In the genomic region with DNA sequence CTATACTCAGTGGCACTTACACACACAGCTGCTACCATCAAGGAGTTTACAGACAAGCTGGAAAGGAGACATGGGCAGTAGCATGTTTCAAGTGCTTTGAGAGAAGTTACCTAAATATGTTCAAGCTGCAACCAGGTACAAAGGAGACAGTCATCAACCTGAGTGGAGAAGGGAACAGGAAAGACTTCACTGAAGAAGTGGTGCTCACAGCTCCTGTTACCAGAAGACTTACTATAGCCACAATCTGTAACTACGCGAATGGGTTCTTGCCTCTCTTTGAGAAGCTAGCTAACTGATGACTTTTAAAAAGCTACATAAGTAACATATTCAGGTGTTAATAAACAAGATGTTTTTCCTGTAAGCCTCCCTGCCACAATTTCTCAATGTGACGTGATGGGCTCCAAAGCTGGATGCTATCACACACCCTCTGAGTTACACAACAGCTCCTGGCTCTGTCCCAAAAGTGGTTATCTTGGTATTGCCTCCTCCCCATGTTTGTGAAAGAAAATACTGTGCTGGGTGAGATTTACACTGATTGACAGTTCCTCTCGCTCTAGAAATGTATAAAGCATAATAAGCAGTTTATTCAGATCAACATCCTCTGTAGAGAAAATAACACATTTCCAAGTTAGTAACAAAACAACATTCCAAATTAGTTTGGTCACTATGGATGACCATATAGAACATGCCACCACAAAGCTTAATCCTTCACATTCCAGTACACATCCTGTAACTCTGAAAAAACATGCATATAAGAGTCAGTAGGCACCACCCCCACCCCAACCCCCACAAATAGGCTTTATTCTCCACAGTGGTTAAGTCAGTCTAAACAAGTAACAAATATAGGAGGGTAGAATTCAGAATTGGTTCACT, we compare ENCODE assay signal across 9 cellular contexts.
DNase-seq lines count a peak whose midpoint lies in the region; TF ChIP-seq lines count a peak whose summit lies in the region.
"Had no signal": no experiment of that assay in that cellular context is flagged by ENCODE, and none has a peak within 500 bp of the region (broad histone marks: within the 10 kb centered on the region; RNA-seq: fewer than 3 reads in every experiment).

No MANE protein-coding gene starts in this region.

- H3K27ac Mint-ChIP-seq in progenitor cell of endocrine pancreas: no peak overlapping the region

- TF ChIP-seq CTCF in fibroblast of villous mesenchyme (IDR thresholded peaks at IDR 0.05; ENCODE audit: insufficient read depth, low read depth, low read length) (no peak), GM20000 (IDR thresholded peaks at IDR 0.05; ENCODE audit: extremely low read depth, missing control alignments) (no peak), progenitor cell of endocrine pancreas (IDR thresholded peaks at IDR 0.05; ENCODE audit: unreplicated experiment) (no peak)

- H3K9me3 Mint-ChIP-seq in progenitor cell of endocrine pancreas (ENCODE audit: low read depth): peaks cover 3% of the 10 kb centered on the region

- no peak overlapping the region for H3K4me3 Mint-ChIP-seq in progenitor cell of endocrine pancreas (ENCODE audit: low read depth)

- peak; percentile 72 for DNase-seq in GM04504 (ENCODE audit: low read depth)
- peak; percentile 81 for DNase-seq in RPMI7951 (ENCODE audit: low read depth)
- DNase-seq in fibroblast of villous mesenchyme (ENCODE audit: low read depth): peak; percentile 90
- DNase-seq in pons (ENCODE audit: low spot score): peak; percentile 39
- DNase-seq in GM20000 (ENCODE audit: low spot score): no peak
- no peak for DNase-seq in NCI-H1436 (lab: John Stamatoyannopoulos, UW)
- DNase-seq in progenitor cell of endocrine pancreas (ENCODE audit: low spot score, unreplicated experiment): no peak
- DNase-seq in NCI-H446 (lab: John Stamatoyannopoulos, UW): no peak
- DNase-seq: GOT3 had no signal

- no peak overlapping the region for H3K4me3 ChIP-seq in fibroblast of villous mesenchyme (ENCODE audit: low read depth, low read length)

- peaks cover 11% of the 10 kb centered on the region for H3K4me1 Mint-ChIP-seq in progenitor cell of endocrine pancreas (ENCODE audit: low read depth)

- H3K27me3 Mint-ChIP-seq in progenitor cell of endocrine pancreas: no peaks in the 10 kb centered on the region

- peaks cover 4% of the 10 kb centered on the region for H3K36me3 Mint-ChIP-seq in progenitor cell of endocrine pancreas (ENCODE audit: insufficient read depth)

Comparison
In these comparisons a context has a peak if more than half of its experiments do, and no peak if none do; other contexts are left out.
1. DNase-seq: peak in GM04504 (single experiment), RPMI7951 (single experiment), fibroblast of villous mesenchyme (single experiment) and pons (single experiment); none in GM20000 (single experiment), NCI-H1436 (single experiment), progenitor cell of endocrine pancreas (single experiment) and NCI-H446 (0 of 2).